In the genomic region with DNA sequence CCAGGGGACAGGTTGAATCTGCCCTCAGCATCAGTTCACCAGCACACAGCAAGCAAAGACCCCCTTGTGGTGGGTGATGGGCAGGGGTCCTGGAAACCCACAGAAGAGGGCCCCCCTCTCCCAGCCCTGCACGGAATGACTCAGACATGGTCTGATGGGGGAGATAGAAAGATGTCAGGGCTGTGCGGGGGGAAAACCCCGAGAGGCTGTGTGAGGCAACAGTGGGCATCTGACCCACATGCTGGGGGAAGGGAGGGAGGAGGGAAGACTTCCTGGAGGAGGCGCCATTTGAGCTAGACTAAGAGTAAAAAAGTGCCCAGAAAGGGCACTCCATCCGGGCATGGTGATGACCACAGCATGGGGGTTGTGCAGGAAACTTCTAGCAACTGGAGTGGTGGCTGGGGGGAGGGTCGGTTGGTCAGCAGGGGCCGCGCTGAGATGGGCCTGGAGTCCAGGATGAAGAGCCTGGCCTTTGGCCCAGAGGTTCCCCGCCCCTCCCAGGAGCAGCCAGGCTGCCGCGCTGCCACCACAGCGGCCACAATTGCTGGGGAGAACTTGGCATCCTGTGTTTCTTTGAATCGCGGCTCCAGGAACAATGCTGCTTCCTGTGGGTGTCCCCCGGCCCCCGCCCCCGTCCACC, we compare ENCODE assay signal across 9 cellular contexts. TPM values are rescaled to one million over a fixed set of nuclear protein-coding genes. Genes with fewer than 3 reads are reported as not detected.
DNase-seq lines count a peak whose midpoint lies in the region; ATAC-seq and TF ChIP-seq lines count a peak whose summit lies in the region.
"Had no signal": no experiment of that assay in that cellular context is flagged by ENCODE, and none has a peak within 500 bp of the region (broad histone marks: within the 10 kb centered on the region; RNA-seq: fewer than 3 reads in every experiment).

No MANE protein-coding gene starts in this region.

- no peaks in the 10 kb centered on the region for H3K9me3 Mint-ChIP-seq in Caco-2 (ENCODE audit: unreplicated experiment)
- H3K9me3 Mint-ChIP-seq in activated T-helper 1 cell treated with anti-CD3 and anti-CD28 coated beads, Interleukin-12 subunit alpha, Interleukin-12 subunit beta, Interleukin-2, Interleukin-4 antibody, amounts not matched to agents 30 ng/mL and 10 ng/mL and 1 ng/mL, durations not matched to agents 14 hours and 24 hours and 36 hours, result no peaks in the 10 kb centered on the region

- POLR2A ChIA-PET in Caco-2 (lab: Charles Lee), result no interaction called here

- no peak overlapping the region for H3K27ac Mint-ChIP-seq in Caco-2 (ENCODE audit: unreplicated experiment)
- H3K27ac Mint-ChIP-seq in activated T-helper 1 cell treated with anti-CD3 and anti-CD28 coated beads, Interleukin-12 subunit alpha, Interleukin-12 subunit beta, Interleukin-2, Interleukin-4 antibody, amounts not matched to agents 30 ng/mL and 10 ng/mL and 1 ng/mL, durations not matched to agents 14 hours and 24 hours and 36 hours, result peak overlapping the region; percentile 95

- peaks cover 13% of the 10 kb centered on the region for H3K4me1 Mint-ChIP-seq in Caco-2 (ENCODE audit: low read depth, unreplicated experiment)
- H3K4me1 Mint-ChIP-seq in activated T-helper 1 cell treated with anti-CD3 and anti-CD28 coated beads, Interleukin-12 subunit alpha, Interleukin-12 subunit beta, Interleukin-2, Interleukin-4 antibody, amounts not matched to agents 30 ng/mL and 10 ng/mL and 1 ng/mL, durations not matched to agents 14 hours and 24 hours and 36 hours (ENCODE audit: low read depth), result peaks cover 39% of the 10 kb centered on the region

- H3K4me1 ChIP-seq in Caco-2 (peaks cover 62% of the 10 kb centered on the region), left ventricle myocardium inferior (peaks cover 75% of the 10 kb centered on the region), smooth muscle cell (ENCODE audit: low read depth) (peaks cover 65% of the 10 kb centered on the region)

- H3K27me3 ChIP-seq in Caco-2 (replicated peaks; ENCODE audit: control insufficient read depth, insufficient read depth, low read length) (no peaks in the 10 kb centered on the region), left ventricle myocardium inferior (ENCODE audit: low read depth) (peaks cover 69% of the 10 kb centered on the region), smooth muscle cell (ENCODE audit: low read depth) (no peaks in the 10 kb centered on the region)

- H3K27ac ChIP-seq in left ventricle myocardium inferior (replicated peaks) (peak overlapping the region; percentile 91), smooth muscle cell (ENCODE audit: low read depth) (peak overlapping the region; percentile 84)

- no peaks in the 10 kb centered on the region for H3K27me3 Mint-ChIP-seq in Caco-2 (ENCODE audit: insufficient read depth, unreplicated experiment)
- H3K27me3 Mint-ChIP-seq in activated T-helper 1 cell treated with anti-CD3 and anti-CD28 coated beads, Interleukin-12 subunit alpha, Interleukin-12 subunit beta, Interleukin-2, Interleukin-4 antibody, amounts not matched to agents 30 ng/mL and 10 ng/mL and 1 ng/mL, durations not matched to agents 14 hours and 24 hours and 36 hours (ENCODE audit: insufficient read depth), result no peaks in the 10 kb centered on the region

- no TSS peak for BruUV-seq in Caco-2 (replicated peaks; lab: Mats Ljungman, UMichigan)

- ATAC-seq in HG02610 (IDR thresholded peaks at IDR 0.05; ENCODE audit: unreplicated experiment), result no peak

- peak overlapping the region; percentile 27 for H3K4me3 Mint-ChIP-seq in Caco-2 (ENCODE audit: unreplicated experiment)
- peak overlapping the region; percentile 97 for H3K4me3 Mint-ChIP-seq in activated T-helper 1 cell treated with anti-CD3 and anti-CD28 coated beads, Interleukin-12 subunit alpha, Interleukin-12 subunit beta, Interleukin-2, Interleukin-4 antibody, amounts not matched to agents 30 ng/mL and 10 ng/mL and 1 ng/mL, durations not matched to agents 14 hours and 24 hours and 36 hours

- peaks cover 45% of the 10 kb centered on the region for H3K79me2 ChIP-seq in smooth muscle cell (ENCODE audit: low read depth)

- no peak overlapping the region for H2AFZ ChIP-seq in smooth muscle cell (ENCODE audit: low read depth)

- H3F3A ChIP-seq in smooth muscle cell (ENCODE audit: low read depth), result peaks cover 37% of the 10 kb centered on the region

- no peaks in the 10 kb centered on the region for H3K9me3 ChIP-seq in Caco-2
- no peaks in the 10 kb centered on the region for H3K9me3 ChIP-seq in left ventricle myocardium inferior (replicated peaks)
- H3K9me3 ChIP-seq in smooth muscle cell (replicated peaks; ENCODE audit: low read depth), result no peaks in the 10 kb centered on the region

- no peak overlapping the region for H3K4me3 ChIP-seq in Caco-2 (ENCODE audit: low read depth, low read length)
- peak overlapping the region; percentile 73 for H3K4me3 ChIP-seq in left ventricle myocardium inferior
- H3K4me3 ChIP-seq in smooth muscle cell, result peak overlapping the region; percentile 59

- peak overlapping the region; percentile 49 for H3K9ac ChIP-seq in smooth muscle cell (ENCODE audit: low read depth)

- intact Hi-C loops in Caco-2 (cut with micrococcal nuclease; ENCODE audit: unreplicated experiment), result no loop called here
- intact Hi-C loops in activated T-helper 1 cell treated with anti-CD3 and anti-CD28 coated beads, Interleukin-12 subunit alpha, Interleukin-12 subunit beta, Interleukin-2, Interleukin-4 antibody, amounts not matched to agents 30 ng/mL and 10 ng/mL and 1 ng/mL, durations not matched to agents 14 hours and 24 hours and 36 hours (cut with micrococcal nuclease), result loop anchor here (1.0 to 5.0 kb wide), 4 partner anchors 8 to 1385 kb away; a partner anchor contains a TSS
- intact Hi-C loops in left ventricle myocardium inferior (cut with micrococcal nuclease), result no loop called here

- DNase-seq in Caco-2 (no peak), NCI-H226 (peak; percentile 85), left ventricle myocardium inferior (peak; percentile 50), smooth muscle cell (lab: John Stamatoyannopoulos, UW; ENCODE audit: unreplicated experiment) (no peak), NCI-H2171 (lab: John Stamatoyannopoulos, UW) (no peak), DMS 273 treated with DMSO at 0.1 percent for 48 hours (lab: John Stamatoyannopoulos, UW) (no peak)
- peak; percentile 70 for DNase-seq in activated T-helper 1 cell treated with anti-CD3 and anti-CD28 coated beads, Interleukin-12 subunit alpha, Interleukin-12 subunit beta, Interleukin-2, Interleukin-4 antibody, amounts not matched to agents 30 ng/mL and 10 ng/mL and 1 ng/mL, durations not matched to agents 14 hours and 24 hours and 36 hours (ENCODE audit: low spot score)

- H3K36me3 ChIP-seq in Caco-2 (ENCODE audit: control insufficient read depth, insufficient read depth, low read length) (no peaks in the 10 kb centered on the region), left ventricle myocardium inferior (peaks cover 20% of the 10 kb centered on the region), smooth muscle cell (ENCODE audit: low read depth) (no peaks in the 10 kb centered on the region)

- peaks cover 14% of the 10 kb centered on the region for H3K36me3 Mint-ChIP-seq in Caco-2 (ENCODE audit: insufficient read depth, unreplicated experiment)
- H3K36me3 Mint-ChIP-seq in activated T-helper 1 cell treated with anti-CD3 and anti-CD28 coated beads, Interleukin-12 subunit alpha, Interleukin-12 subunit beta, Interleukin-2, Interleukin-4 antibody, amounts not matched to agents 30 ng/mL and 10 ng/mL and 1 ng/mL, durations not matched to agents 14 hours and 24 hours and 36 hours (ENCODE audit: low read depth), result peaks cover 11% of the 10 kb centered on the region

- no peak for TF ChIP-seq CTCF in Caco-2 (IDR thresholded peaks at IDR 0.05; ENCODE audit: insufficient read depth in 1 of 2, low read depth in 1 of 2, low read length in 1 of 2, severe bottlenecking in 1 of 2, unreplicated experiment in 1 of 2)
- no peak for TF ChIP-seq CTCF in left ventricle myocardium inferior (IDR thresholded peaks at IDR 0.05; ENCODE audit: borderline replicate concordance)
- no peak for TF ChIP-seq CTCF in smooth muscle cell (IDR thresholded peaks at IDR 0.05; ENCODE audit: borderline replicate concordance, insufficient read depth, poor library complexity, severe bottlenecking)

- WGBS in smooth muscle cell (ENCODE audit: low lambda C conversion rate), result 32% methylated on average over 17 of the region's 17 CpGs

- CTCF ChIA-PET in Caco-2 (lab: Charles Lee), result no interaction called here

- peak overlapping the region; percentile 93 for H3K4me2 ChIP-seq in smooth muscle cell

- H4K20me1 ChIP-seq in smooth muscle cell (ENCODE audit: low read depth), result peaks cover 70% of the 10 kb centered on the region

RNA-seq across cellular contexts. Expression of a gene that starts 2.5 kb away (rescaled TPM):
- total RNA-seq in Caco-2 (2022) (4.5 and 5.1 TPM in 2 replicates), left ventricle myocardium inferior (5.2 TPM), smooth muscle cell (9.8 and 19.5 TPM in 2 replicates)
- total RNA-seq in activated T-helper 1 cell treated with anti-CD3 and anti-CD28 coated beads, Interleukin-12 subunit alpha, Interleukin-12 subunit beta, Interleukin-2, Interleukin-4 antibody, amounts not matched to agents 30 ng/mL and 10 ng/mL and 1 ng/mL, durations not matched to agents 14 hours and 24 hours and 36 hours, result 34.8 and 34.9 TPM in 2 replicates
- 6.0 and 7.9 TPM in 2 replicates for polyA plus RNA-seq in smooth muscle cell

RNA-seq across cellular contexts. Expression of a gene that starts 33.3 kb away (rescaled TPM):
- total RNA-seq in Caco-2 (2022) (33.2 and 33.5 TPM in 2 replicates), left ventricle myocardium inferior (13.7 TPM), smooth muscle cell (11.2 and 16.8 TPM in 2 replicates)
- 39.2 and 42.9 TPM in 2 replicates for total RNA-seq in activated T-helper 1 cell treated with anti-CD3 and anti-CD28 coated beads, Interleukin-12 subunit alpha, Interleukin-12 subunit beta, Interleukin-2, Interleukin-4 antibody, amounts not matched to agents 30 ng/mL and 10 ng/mL and 1 ng/mL, durations not matched to agents 14 hours and 24 hours and 36 hours
- polyA plus RNA-seq in smooth muscle cell, result 32.4 and 43.6 TPM in 2 replicates

RNA-seq across cellular contexts. Expression of a gene that starts 36.7 kb away (rescaled TPM):
- total RNA-seq in Caco-2 (2022) (13.4 and 18.7 TPM in 2 replicates), left ventricle myocardium inferior (11.5 TPM), smooth muscle cell (12.7 and 15.0 TPM in 2 replicates)
- 10.5 and 11.1 TPM in 2 replicates for total RNA-seq in activated T-helper 1 cell treated with anti-CD3 and anti-CD28 coated beads, Interleukin-12 subunit alpha, Interleukin-12 subunit beta, Interleukin-2, Interleukin-4 antibody, amounts not matched to agents 30 ng/mL and 10 ng/mL and 1 ng/mL, durations not matched to agents 14 hours and 24 hours and 36 hours
- 5.8 and 16.3 TPM in 2 replicates for polyA plus RNA-seq in smooth muscle cell

RNA-seq across cellular contexts. Expression of a gene that starts 45.9 kb away (rescaled TPM):
- not detected in 2 replicates for total RNA-seq in Caco-2 (2022)
- total RNA-seq in activated T-helper 1 cell treated with anti-CD3 and anti-CD28 coated beads, Interleukin-12 subunit alpha, Interleukin-12 subunit beta, Interleukin-2, Interleukin-4 antibody, amounts not matched to agents 30 ng/mL and 10 ng/mL and 1 ng/mL, durations not matched to agents 14 hours and 24 hours and 36 hours, result not detected in 2 replicates
- not detected for total RNA-seq in left ventricle myocardium inferior
- total RNA-seq in smooth muscle cell, result not detected in 2 replicates
- polyA plus RNA-seq in smooth muscle cell, result not detected in 2 replicates
- total RNA-seq: pulmonary artery endothelial cell had no signal

Comparison
In these comparisons a context has a peak if more than half of its experiments do, and no peak if none do; other contexts are left out.
1. DNase-seq: peak in NCI-H226 (single experiment), activated T-helper 1 cell treated with anti-CD3 and anti-CD28 coated beads, Interleukin-12 subunit alpha, Interleukin-12 subunit beta, Interleukin-2, Interleukin-4 antibody, amounts not matched to agents 30 ng/mL and 10 ng/mL and 1 ng/mL, durations not matched to agents 14 hours and 24 hours and 36 hours (single experiment) and left ventricle myocardium inferior (single experiment); none in Caco-2 (0 of 2), smooth muscle cell (single experiment), NCI-H2171 (single experiment) and DMS 273 treated with DMSO at 0.1 percent for 48 hours (single experiment).